9 cellular contexts compared by ENCODE assay signal in the genomic region with DNA sequence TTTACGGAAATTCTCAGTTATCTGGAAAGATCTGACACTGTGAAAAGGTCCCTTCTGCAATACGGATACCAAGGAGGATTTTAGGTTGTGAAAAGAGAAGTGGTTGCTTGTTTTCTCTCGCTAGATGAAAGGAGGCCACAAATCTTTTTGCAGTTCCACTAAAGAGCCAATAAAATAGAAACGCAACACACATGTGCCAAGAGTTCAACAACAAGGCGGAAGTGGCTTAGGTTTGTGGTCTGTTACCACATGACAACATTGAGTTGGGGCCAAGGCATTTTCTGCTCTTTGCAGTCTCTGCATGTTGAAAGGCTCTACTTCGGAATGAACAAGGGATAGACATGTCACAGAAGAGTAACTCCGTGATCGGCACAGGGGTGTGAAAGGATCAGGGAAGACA.
A peak's percentile ranks its signal among the peaks of the same experiment; 100 is the strongest.
DNase-seq lines count a peak whose midpoint lies in the region; ATAC-seq and TF ChIP-seq lines count a peak whose summit lies in the region.
"Had no signal": no experiment of that assay in that cellular context is flagged by ENCODE, and none has a peak within 500 bp of the region (broad histone marks: within the 10 kb centered on the region; RNA-seq: fewer than 3 reads in every experiment).

No MANE protein-coding gene starts in this region.

- no peaks in the 10 kb centered on the region for H3K4me1 ChIP-seq in left lung

- peaks cover 2% of the 10 kb centered on the region in 2 donors for H3K36me3 Mint-ChIP-seq in activated T-cell treated with anti-CD3 and anti-CD28 coated beads, Interleukin-2, amount 50 U/mL, for 72 hours (ENCODE audit: insufficient read depth in 2 of 2)
- no peaks in the 10 kb centered on the region for H3K36me3 Mint-ChIP-seq in mesothelial cell of epicardium

- peaks cover 3 to 5% of the 10 kb centered on the region in 2 donors for H3K9me3 Mint-ChIP-seq in activated T-cell treated with anti-CD3 and anti-CD28 coated beads, Interleukin-2, amount 50 U/mL, for 72 hours
- no peaks in the 10 kb centered on the region for H3K9me3 Mint-ChIP-seq in mesothelial cell of epicardium

- H3K4me1 Mint-ChIP-seq in activated T-cell treated with anti-CD3 and anti-CD28 coated beads, Interleukin-2, amount 50 U/mL, for 72 hours (ENCODE audit: low read depth): peaks cover 13% of the 10 kb centered on the region
- peaks cover 18% of the 10 kb centered on the region for H3K4me1 Mint-ChIP-seq in mesothelial cell of epicardium

- H3K36me3 ChIP-seq in left lung: no peaks in the 10 kb centered on the region

- no peak for TF ChIP-seq CTCF in GM12864 (IDR thresholded peaks at IDR 0.05; ENCODE audit: low read depth, low read length, missing control alignments)
- TF ChIP-seq CTCF in mesothelial cell of epicardium (IDR thresholded peaks at IDR 0.05; ENCODE audit: unreplicated experiment): no peak
- TF ChIP-seq CTCF in left lung (IDR thresholded peaks at IDR 0.05): no peak

- H3K4me3 ChIP-seq in GM12864 (ENCODE audit: low read depth, low read length) (no peak overlapping the region), left lung (no peak overlapping the region)

- DNase-seq in GM12864 (ENCODE audit: low read depth) (peak; percentile 73), Kasumi-1 (lab: John Stamatoyannopoulos, UW) (peak; percentile 80 to 81), mesothelial cell of epicardium (ENCODE audit: low spot score in 2 of 2, unreplicated experiment in 2 of 2) (no peak), NCI-H510A treated with DMSO at 0.1 percent for 48 hours (lab: John Stamatoyannopoulos, UW) (no peak), left lung (no peak), COR-L47 (lab: John Stamatoyannopoulos, UW) (no peak)
- DNase-seq in activated T-cell treated with anti-CD3 and anti-CD28 coated beads, Interleukin-2, amount 50 U/mL, for 72 hours: peak; percentile 53 to 62

- peak overlapping the region in 1 of 2 donors; percentile 66 for H3K4me3 Mint-ChIP-seq in activated T-cell treated with anti-CD3 and anti-CD28 coated beads, Interleukin-2, amount 50 U/mL, for 72 hours
- H3K4me3 Mint-ChIP-seq in mesothelial cell of epicardium: no peak overlapping the region

- H3K27ac ChIP-seq in left lung: no peak overlapping the region
- H3K27ac ChIP-seq: KMS-11 had no signal

- H3K27me3 ChIP-seq in left lung: no peaks in the 10 kb centered on the region

- H3K9me3 ChIP-seq in left lung: no peaks in the 10 kb centered on the region

- peak overlapping the region; percentile 46 for H3K27ac Mint-ChIP-seq in activated T-cell treated with anti-CD3 and anti-CD28 coated beads, Interleukin-2, amount 50 U/mL, for 72 hours
- peak overlapping the region; percentile 44 for H3K27ac Mint-ChIP-seq in mesothelial cell of epicardium

- H3K27me3 Mint-ChIP-seq in activated T-cell treated with anti-CD3 and anti-CD28 coated beads, Interleukin-2, amount 50 U/mL, for 72 hours (ENCODE audit: low read depth): peaks cover 50% of the 10 kb centered on the region
- peaks cover 5% of the 10 kb centered on the region for H3K27me3 Mint-ChIP-seq in mesothelial cell of epicardium (ENCODE audit: low read depth)

- intact Hi-C loops in left lung (cut with DNase I): no loop called here

- ATAC-seq in GM21737 (IDR thresholded peaks at IDR 0.05; ENCODE audit: unreplicated experiment) (peak; percentile 98), left lung (no peak)
- ATAC-seq in activated T-cell treated with anti-CD3 and anti-CD28 coated beads, Interleukin-2, amount 50 U/mL, for 72 hours (replicated peaks in 1 of 2): peak; percentile 90 to 93

Comparison
In these comparisons a context has a peak if more than half of its experiments do, and no peak if none do; other contexts are left out.
1. DNase-seq: peak in GM12864 (single experiment), Kasumi-1 (2 of 2) and activated T-cell treated with anti-CD3 and anti-CD28 coated beads, Interleukin-2, amount 50 U/mL, for 72 hours (2 of 2); none in mesothelial cell of epicardium (0 of 2), NCI-H510A treated with DMSO at 0.1 percent for 48 hours (single experiment), left lung (0 of 2) and COR-L47 (single experiment).